Comparison of ENCODE assay signal across 20 cellular contexts in the genomic region with DNA sequence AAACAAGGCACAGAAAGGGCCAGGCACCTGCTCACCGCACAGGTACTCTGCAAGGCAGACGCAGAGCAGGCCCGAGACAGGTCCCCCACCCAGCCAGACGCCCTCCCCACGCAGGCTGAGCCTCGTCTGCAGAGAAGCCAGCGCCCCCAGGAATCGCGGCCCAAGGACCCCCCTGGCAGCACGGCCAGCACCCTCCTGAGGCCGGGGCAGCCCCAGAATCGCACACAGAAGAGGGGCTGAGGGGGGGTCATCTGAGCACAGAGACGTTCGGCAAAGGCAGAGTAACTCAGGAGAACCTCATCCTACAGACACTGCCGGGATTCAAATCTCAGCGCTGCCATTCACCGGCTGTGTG. TPM values are rescaled to one million over a fixed set of nuclear protein-coding genes. Genes with fewer than 3 reads are reported as not detected.
DNase-seq lines count a peak whose midpoint lies in the region; ATAC-seq and TF ChIP-seq lines count a peak whose summit lies in the region.
"Had no signal": no experiment of that assay in that cellular context is flagged by ENCODE, and none has a peak within 500 bp of the region (broad histone marks: within the 10 kb centered on the region; RNA-seq: fewer than 3 reads in every experiment).

No MANE protein-coding gene starts in this region.

- no peaks in the 10 kb centered on the region for H3K27me3 Mint-ChIP-seq in activated CD4-positive, alpha-beta T cell treated with anti-CD3 and anti-CD28 coated beads, Interleukin-2, amount 10 ng/mL, durations not matched to agents 7 days and 5 days
- H3K27me3 Mint-ChIP-seq in activated naive CD8-positive, alpha-beta T cell treated with anti-CD3 and anti-CD28 coated beads, Interleukin-2, amount 50 U/mL, for 24 hours: no peaks in the 10 kb centered on the region
- H3K27me3 Mint-ChIP-seq: CD4-positive, alpha-beta T cell had no signal

- H3F3A ChIP-seq in MM.1S (ENCODE audit: insufficient read depth, low read length): no peaks in the 10 kb centered on the region

- no peaks in the 10 kb centered on the region for H3K79me2 ChIP-seq in MM.1S (ENCODE audit: low read length)

- intact Hi-C loops in sciatic nerve (cut with DNase I): no loop called here

- H3K4me2 ChIP-seq in MM.1S (ENCODE audit: low read depth, low read length): no peak overlapping the region
- H3K4me2 ChIP-seq: A549 had no signal

- H3K4me3 ChIP-seq in MM.1S (ENCODE audit: low read length): no peak overlapping the region
- H3K4me3 ChIP-seq: A549, GM23248 had no signal

- no peaks in the 10 kb centered on the region for H3K36me3 ChIP-seq in MM.1S (replicated peaks; ENCODE audit: insufficient read depth, low read length)

- TF ChIP-seq CTCF in MM.1S (IDR thresholded peaks at IDR 0.05; ENCODE audit: low read length): no peak

- H3K9me3 ChIP-seq in MM.1S (replicated peaks; ENCODE audit: insufficient read depth, low read length): no peaks in the 10 kb centered on the region
- H3K9me3 ChIP-seq: A549, Caco-2 had no signal

- peaks cover 28% of the 10 kb centered on the region for H3K4me1 Mint-ChIP-seq in activated CD4-positive, alpha-beta T cell treated with anti-CD3 and anti-CD28 coated beads, Interleukin-2, amount 10 ng/mL, durations not matched to agents 7 days and 5 days
- peaks cover 7% of the 10 kb centered on the region for H3K4me1 Mint-ChIP-seq in activated naive CD8-positive, alpha-beta T cell treated with anti-CD3 and anti-CD28 coated beads, Interleukin-2, amount 50 U/mL, for 24 hours

- peak overlapping the region; percentile 48 for H3K27ac Mint-ChIP-seq in activated CD4-positive, alpha-beta T cell treated with anti-CD3 and anti-CD28 coated beads, Interleukin-2, amount 10 ng/mL, durations not matched to agents 7 days and 5 days
- no peak overlapping the region for H3K27ac Mint-ChIP-seq in activated naive CD8-positive, alpha-beta T cell treated with anti-CD3 and anti-CD28 coated beads, Interleukin-2, amount 50 U/mL, for 24 hours
- H3K27ac Mint-ChIP-seq: CD4-positive, alpha-beta T cell had no signal

- no peak overlapping the region for H2AFZ ChIP-seq in MM.1S (ENCODE audit: low read length)

- CTCF ChIA-PET in activated CD4-positive, alpha-beta T cell treated with anti-CD3 and anti-CD28 coated beads, Interleukin-2, amount 10 ng/mL, durations not matched to agents 7 days and 5 days (lab: Charles Lee): interaction anchor here (1.0 to 1.4 kb wide), 4 partner anchors 28 to 165 kb away, joined by 3 read pairs; no protein-coding TSS in a partner anchor

- DNase-seq in activated CD4-positive, alpha-beta T cell treated with anti-CD3 and anti-CD28 coated beads, Interleukin-2, amount 10 ng/mL, durations not matched to agents 7 days and 5 days: no peak
- no peak for DNase-seq in activated CD4-positive, alpha-beta T cell treated with anti-CD3 and anti-CD28 coated beads, Interleukin-2, amount 50 U/mL, for 1 hour
- DNase-seq in islet precursor cell (peak; percentile 56), sciatic nerve (ENCODE audit: low spot score) (no peak), MM.1S (no peak), foreskin melanocyte (no peak)
- no peak for DNase-seq in activated naive CD8-positive, alpha-beta T cell treated with anti-CD3 and anti-CD28 coated beads, Interleukin-2, amount 50 U/mL, for 24 hours
- DNase-seq: AML-193; Caco-2; CD4-positive, alpha-beta T cell; DMS153; DMS79; GDM1; HCEC 1CT had no signal

- H3K27ac ChIP-seq in angular gyrus (ENCODE audit: low read depth, low read length): peak overlapping the region; percentile 58
- no peak overlapping the region for H3K27ac ChIP-seq in MM.1S (ENCODE audit: low read length)
- H3K27ac ChIP-seq: 22Rv1, A549, C4-2B, GM23248, HL-60 had no signal

- POLR2A ChIA-PET in activated CD4-positive, alpha-beta T cell treated with anti-CD3 and anti-CD28 coated beads, Interleukin-2, amount 10 ng/mL, durations not matched to agents 7 days and 5 days (lab: Charles Lee): no interaction called here

- no peaks in the 10 kb centered on the region for H3K9me2 ChIP-seq in MM.1S (replicated peaks; ENCODE audit: insufficient read depth, low read length)

- peak; percentile 9 for ATAC-seq in sciatic nerve
- no peak for ATAC-seq in activated naive CD8-positive, alpha-beta T cell treated with anti-CD3 and anti-CD28 coated beads, Interleukin-2, amount 50 U/mL, for 24 hours

- no peaks in the 10 kb centered on the region for H4K20me1 ChIP-seq in MM.1S (ENCODE audit: insufficient read depth, low read length)

- H3K27me3 ChIP-seq in MM.1S (replicated peaks; ENCODE audit: insufficient read depth, low read length): no peaks in the 10 kb centered on the region

- no peaks in the 10 kb centered on the region for H3K9me3 Mint-ChIP-seq in activated CD4-positive, alpha-beta T cell treated with anti-CD3 and anti-CD28 coated beads, Interleukin-2, amount 10 ng/mL, durations not matched to agents 7 days and 5 days
- H3K9me3 Mint-ChIP-seq in activated naive CD8-positive, alpha-beta T cell treated with anti-CD3 and anti-CD28 coated beads, Interleukin-2, amount 50 U/mL, for 24 hours: no peaks in the 10 kb centered on the region
- H3K9me3 Mint-ChIP-seq: CD4-positive, alpha-beta T cell had no signal

- no peaks in the 10 kb centered on the region for H3K4me1 ChIP-seq in MM.1S (ENCODE audit: low read length)
- H3K4me1 ChIP-seq: A549, Caco-2 had no signal

- H3K9ac ChIP-seq in MM.1S (ENCODE audit: low read length): no peak overlapping the region
- H3K9ac ChIP-seq: GM23248 had no signal

- H3K36me3 Mint-ChIP-seq in activated CD4-positive, alpha-beta T cell treated with anti-CD3 and anti-CD28 coated beads, Interleukin-2, amount 10 ng/mL, durations not matched to agents 7 days and 5 days (ENCODE audit: low read depth): peaks cover 22% of the 10 kb centered on the region
- H3K36me3 Mint-ChIP-seq in activated naive CD8-positive, alpha-beta T cell treated with anti-CD3 and anti-CD28 coated beads, Interleukin-2, amount 50 U/mL, for 24 hours (ENCODE audit: low read depth): peaks cover 3% of the 10 kb centered on the region

- no peak overlapping the region for H3K4me3 Mint-ChIP-seq in activated CD4-positive, alpha-beta T cell treated with anti-CD3 and anti-CD28 coated beads, Interleukin-2, amount 10 ng/mL, durations not matched to agents 7 days and 5 days
- H3K4me3 Mint-ChIP-seq in activated naive CD8-positive, alpha-beta T cell treated with anti-CD3 and anti-CD28 coated beads, Interleukin-2, amount 50 U/mL, for 24 hours: no peak overlapping the region
- H3K4me3 Mint-ChIP-seq: CD4-positive, alpha-beta T cell had no signal

RNA-seq across cellular contexts. Expression of a gene that starts 10.2 kb away (rescaled TPM):
- 10 to 100 TPM; 34.8 to 37.3 TPM for total RNA-seq in activated CD4-positive, alpha-beta T cell treated with anti-CD3 and anti-CD28 coated beads, Interleukin-2, amount 10 ng/mL, durations not matched to agents 7 days and 5 days
- total RNA-seq in sciatic nerve: 18.4 TPM

RNA-seq across cellular contexts. Expression of a gene that starts 10.4 kb away (rescaled TPM):
- 10 to 100 TPM; 17.4 to 18.4 TPM for total RNA-seq in activated CD4-positive, alpha-beta T cell treated with anti-CD3 and anti-CD28 coated beads, Interleukin-2, amount 10 ng/mL, durations not matched to agents 7 days and 5 days
- total RNA-seq in sciatic nerve: 168 TPM

RNA-seq across cellular contexts. Expression of a gene that starts 17.2 kb away (rescaled TPM):
- total RNA-seq in activated CD4-positive, alpha-beta T cell treated with anti-CD3 and anti-CD28 coated beads, Interleukin-2, amount 10 ng/mL, durations not matched to agents 7 days and 5 days: 10 to 100 TPM; 33.6 to 39.4 TPM
- 1.8 TPM for total RNA-seq in sciatic nerve

RNA-seq across cellular contexts. Expression of a gene that starts 42.2 kb away (rescaled TPM):
- 10 to 100 TPM; 10.3 TPM for total RNA-seq in activated CD4-positive, alpha-beta T cell treated with anti-CD3 and anti-CD28 coated beads, Interleukin-2, amount 10 ng/mL, durations not matched to agents 7 days and 5 days
- 15.7 TPM for total RNA-seq in sciatic nerve

RNA-seq across cellular contexts. Expression of a gene that starts 42.7 kb away (rescaled TPM):
- 10 to 100 TPM; 11.5 to 12.3 TPM for total RNA-seq in activated CD4-positive, alpha-beta T cell treated with anti-CD3 and anti-CD28 coated beads, Interleukin-2, amount 10 ng/mL, durations not matched to agents 7 days and 5 days
- 17.7 TPM for total RNA-seq in sciatic nerve

Comparison
In these comparisons a context has a peak if more than half of its experiments do, and no peak if none do; other contexts are left out.
1. RNA of a gene that starts 17.2 kb away (total RNA-seq): 33.6 to 39.4 TPM in activated CD4-positive, alpha-beta T cell treated with anti-CD3 and anti-CD28 coated beads, Interleukin-2, amount 10 ng/mL, durations not matched to agents 7 days and 5 days; 1.8 TPM in sciatic nerve (single experiment); every median in the first group is over 10 times any median in the second.